9 cellular contexts compared by ENCODE assay signal in the genomic region with DNA sequence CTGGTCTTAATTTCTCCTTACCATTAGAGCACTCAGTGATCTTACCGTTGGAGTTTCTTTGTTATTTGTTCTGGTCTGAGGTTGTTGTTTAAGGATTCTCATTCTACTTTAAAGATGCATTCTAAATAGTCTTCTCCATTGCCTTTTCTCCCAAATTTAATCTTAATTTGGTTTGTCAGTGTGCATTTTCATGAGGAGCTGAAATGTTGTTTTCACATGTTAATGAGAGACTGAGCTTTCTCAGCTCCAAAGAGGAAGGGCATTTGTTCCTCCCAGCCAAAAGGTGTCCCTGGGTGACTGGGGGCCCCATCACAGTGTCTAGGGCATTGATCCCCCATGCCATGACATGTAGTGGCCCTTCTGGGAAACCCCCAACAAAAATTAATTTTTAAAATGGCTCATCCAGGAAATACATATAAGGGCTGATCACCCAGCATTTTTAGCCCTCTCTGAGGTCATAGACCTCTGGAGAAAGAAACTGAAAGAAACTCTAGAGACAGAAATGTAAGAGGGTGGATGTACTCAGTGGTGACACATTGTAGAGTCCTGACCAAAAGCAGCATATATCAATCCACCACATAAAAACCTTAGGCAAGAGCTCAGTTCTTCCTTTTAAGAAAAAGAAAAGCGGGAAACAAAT.
DNase-seq lines count a peak whose midpoint lies in the region; ATAC-seq and TF ChIP-seq lines count a peak whose summit lies in the region.
"Had no signal": no experiment of that assay in that cellular context is flagged by ENCODE, and none has a peak within 500 bp of the region (broad histone marks: within the 10 kb centered on the region; RNA-seq: fewer than 3 reads in every experiment).

No MANE protein-coding gene starts in this region.

- ATAC-seq in GM19397 (IDR thresholded peaks at IDR 0.05; ENCODE audit: unreplicated experiment) (peak; percentile 98), HG03039 (IDR thresholded peaks at IDR 0.05; ENCODE audit: unreplicated experiment) (peak; percentile 87)
- peak; percentile 82 for ATAC-seq in activated naive CD8-positive, alpha-beta T cell treated with anti-CD3 and anti-CD28 coated beads, Interleukin-2, amount 50 U/mL, for 24 hours

- peaks cover 5% of the 10 kb centered on the region for H3K27me3 Mint-ChIP-seq in activated naive CD8-positive, alpha-beta T cell treated with anti-CD3 and anti-CD28 coated beads, Interleukin-2, amount 50 U/mL, for 24 hours

- no peaks in the 10 kb centered on the region for H3K9me3 ChIP-seq in BE2C

- H3K4me3 Mint-ChIP-seq in activated naive CD8-positive, alpha-beta T cell treated with anti-CD3 and anti-CD28 coated beads, Interleukin-2, amount 50 U/mL, for 24 hours = no peak overlapping the region

- H3K9me3 Mint-ChIP-seq in activated naive CD8-positive, alpha-beta T cell treated with anti-CD3 and anti-CD28 coated beads, Interleukin-2, amount 50 U/mL, for 24 hours = peaks cover 12% of the 10 kb centered on the region
- H3K9me3 Mint-ChIP-seq: activated naive CD4-positive, alpha-beta T cell treated with anti-CD3 and anti-CD28 coated beads, Interleukin-2, amount 50 U/mL, for 72 hours had no signal

- DNase-seq in EH (ENCODE audit: low read depth) (peak; percentile 66), BE2C (no peak), hippocampal formation (lab: John Stamatoyannopoulos, UW) (no peak), cerebellum (ENCODE audit: low spot score) (no peak), NCI-H526 (lab: John Stamatoyannopoulos, UW) (no peak)
- no peak for DNase-seq in activated naive CD8-positive, alpha-beta T cell treated with anti-CD3 and anti-CD28 coated beads, Interleukin-2, amount 50 U/mL, for 24 hours

- H3K36me3 Mint-ChIP-seq in activated naive CD8-positive, alpha-beta T cell treated with anti-CD3 and anti-CD28 coated beads, Interleukin-2, amount 50 U/mL, for 24 hours (ENCODE audit: low read depth) = no peaks in the 10 kb centered on the region
- H3K36me3 Mint-ChIP-seq: activated naive CD4-positive, alpha-beta T cell treated with anti-CD3 and anti-CD28 coated beads, Interleukin-2, amount 50 U/mL, for 72 hours had no signal

- no peaks in the 10 kb centered on the region for H3K36me3 ChIP-seq in BE2C

- no peaks in the 10 kb centered on the region for H3K4me1 ChIP-seq in BE2C

- H3K27ac Mint-ChIP-seq in activated naive CD8-positive, alpha-beta T cell treated with anti-CD3 and anti-CD28 coated beads, Interleukin-2, amount 50 U/mL, for 24 hours = no peak overlapping the region
- H3K27ac Mint-ChIP-seq: activated naive CD4-positive, alpha-beta T cell treated with anti-CD3 and anti-CD28 coated beads, Interleukin-2, amount 50 U/mL, for 72 hours had no signal

- no peaks in the 10 kb centered on the region for H3K4me1 Mint-ChIP-seq in activated naive CD8-positive, alpha-beta T cell treated with anti-CD3 and anti-CD28 coated beads, Interleukin-2, amount 50 U/mL, for 24 hours

- H3K4me3 ChIP-seq in BE2C (ENCODE audit: low read depth, low read length) = no peak overlapping the region

- no peak for TF ChIP-seq CTCF in BE2C (IDR thresholded peaks at IDR 0.05; ENCODE audit: low read depth, low read length)

- peaks cover 6% of the 10 kb centered on the region; the same call in 1 of the 2 replicates for H3K27me3 ChIP-seq in BE2C
